In genomic region chr7:37039131-37039719, GRCh38 we compare ENCODE assay signal across 27 cellular contexts.
"Had no signal": no experiment of that assay in that cellular context is flagged by ENCODE, and none has a peak within 500 bp of the region (broad histone marks: within the 10 kb centered on the region; RNA-seq: fewer than 3 reads in every experiment).

No MANE protein-coding gene starts in this region.

- FAIRE-seq: islet of Langerhans, kidney had no signal

- H3K36me3 ChIP-seq: left lung, lower lobe of right lung, right atrium auricular region, uterus had no signal

- H2AFZ ChIP-seq: parathyroid adenoma had no signal

- H3K27ac Mint-ChIP-seq: immature natural killer cell; naive thymus-derived CD8-positive, alpha-beta T cell; nephron; stimulated activated naive CD8-positive, alpha-beta T cell treated with anti-CD3 and anti-CD28 coated beads, Interleukin-15, Interleukin-2, amounts not matched to agents 100 ng/mL and 50 ng/mL, for 24 hours; type B pancreatic cell had no signal

- H3K4me3 ChIP-seq: left lung, lower lobe of right lung, right atrium auricular region, skin epidermis, tibial nerve, uterus had no signal

- H3K4me1 ChIP-seq: left lung, lower lobe of right lung, parathyroid adenoma, right atrium auricular region, tibial nerve, uterus had no signal

- DNase-seq: hypothalamus; immature natural killer cell; kidney; left colon; left lung; lower lobe of right lung; mammary epithelial cell; mesenchymal stem cell; naive thymus-derived CD8-positive, alpha-beta T cell; nucleus accumbens; stimulated activated CD4-positive, alpha-beta T cell treated with anti-CD3 and anti-CD28 coated beads, Interleukin-12 subunit alpha, Interleukin-12 subunit beta, amount 100 ng/mL, for 4 hours; stimulated activated CD4-positive, alpha-beta T cell treated with anti-CD3 and anti-CD28 coated beads, Interleukin-15, amount 100 ng/mL, for 24 hours; stimulated activated CD4-positive, alpha-beta T cell treated with anti-CD3 and anti-CD28 coated beads, Interleukin-4, amount 100 ng/mL, for 24 hours; stimulated activated naive CD4-positive, alpha-beta T cell; substantia nigra; uterus had no signal

- H3K9ac ChIP-seq: parathyroid adenoma had no signal

- H3K4me3 Mint-ChIP-seq: immature natural killer cell; naive thymus-derived CD8-positive, alpha-beta T cell; nephron; neural crest cell; stimulated activated effector memory CD8-positive, alpha-beta T cell treated with anti-CD3 and anti-CD28 coated beads, Interleukin-12 subunit alpha, Interleukin-12 subunit beta, amount 100 ng/mL, for 72 hours; stimulated activated naive CD8-positive, alpha-beta T cell treated with anti-CD3 and anti-CD28 coated beads, Interleukin-15, Interleukin-2, amounts not matched to agents 100 ng/mL and 50 ng/mL, for 24 hours; type B pancreatic cell had no signal

- H3K27me3 ChIP-seq: left lung, right atrium auricular region, tibial nerve, uterus had no signal

- H3K9me3 Mint-ChIP-seq: stimulated activated effector memory CD8-positive, alpha-beta T cell treated with anti-CD3 and anti-CD28 coated beads, Interleukin-12 subunit alpha, Interleukin-12 subunit beta, amount 100 ng/mL, for 72 hours; type B pancreatic cell had no signal

- H3K79me2 ChIP-seq: parathyroid adenoma had no signal

- H3K27ac ChIP-seq: left lung, lower lobe of right lung, parathyroid adenoma, right atrium auricular region, skin epidermis, tibial nerve, uterus had no signal

- ATAC-seq: left colon; left lung; lower lobe of right lung; naive thymus-derived CD8-positive, alpha-beta T cell; sciatic nerve; stimulated activated effector memory CD8-positive, alpha-beta T cell treated with anti-CD3 and anti-CD28 coated beads, Interleukin-12 subunit alpha, Interleukin-12 subunit beta, amount 100 ng/mL, for 72 hours had no signal

- H3K27me3 Mint-ChIP-seq: naive thymus-derived CD8-positive, alpha-beta T cell; stimulated activated naive CD8-positive, alpha-beta T cell treated with anti-CD3 and anti-CD28 coated beads, Interleukin-15, Interleukin-2, amounts not matched to agents 100 ng/mL and 50 ng/mL, for 24 hours; type B pancreatic cell had no signal

- H3K9me3 ChIP-seq: uterus had no signal

- H3K4me1 Mint-ChIP-seq: nephron had no signal

- H3K36me3 Mint-ChIP-seq: stimulated activated effector memory CD8-positive, alpha-beta T cell treated with anti-CD3 and anti-CD28 coated beads, Interleukin-12 subunit alpha, Interleukin-12 subunit beta, amount 100 ng/mL, for 72 hours; type B pancreatic cell had no signal
